ENCODE assay signal across 8 cellular contexts in the genomic region with DNA sequence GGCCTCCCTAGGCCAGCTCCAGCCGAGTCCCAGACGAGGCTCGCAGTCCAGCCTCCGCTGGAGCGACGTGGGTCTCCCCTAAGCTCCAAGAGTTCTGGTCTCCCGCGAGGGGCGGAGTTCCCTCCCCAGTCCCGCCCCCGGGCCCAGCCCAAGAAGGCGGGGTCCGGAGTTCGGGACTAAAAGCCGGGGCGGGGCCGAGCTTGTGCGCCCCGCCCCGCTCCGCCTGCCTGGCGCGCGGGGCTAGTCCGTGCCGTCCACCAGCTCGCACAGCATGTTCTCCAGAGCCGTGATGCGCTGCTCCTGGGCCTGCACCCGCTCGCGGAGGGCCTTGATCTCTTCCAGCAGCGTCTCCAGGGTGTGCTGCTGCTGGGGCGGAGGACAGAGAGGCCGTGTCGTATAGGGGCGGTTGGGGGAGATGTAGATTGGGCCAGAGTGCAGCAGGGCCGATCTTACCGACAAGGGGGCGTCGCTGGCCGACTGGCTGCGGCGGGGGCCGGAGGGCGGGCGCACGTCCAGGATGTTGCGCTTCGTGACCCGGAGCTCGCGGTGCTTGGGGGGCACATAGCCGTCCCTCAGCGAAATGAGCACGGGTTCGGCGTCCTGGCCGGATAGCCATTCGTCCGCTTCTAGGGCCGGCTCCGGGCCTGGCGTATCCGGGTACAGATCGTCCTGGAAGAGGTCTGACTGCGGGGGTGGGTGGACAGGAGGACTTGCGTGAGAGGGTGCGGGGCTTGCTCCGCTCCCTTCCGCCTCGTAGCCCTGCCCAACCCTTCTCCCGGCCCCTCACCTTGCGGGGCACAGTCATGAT. TPM values are rescaled to one million over a fixed set of nuclear protein-coding genes. Genes with fewer than 3 reads are reported as not detected.
DNase-seq lines count a peak whose midpoint lies in the region; ATAC-seq and TF ChIP-seq lines count a peak whose summit lies in the region.

No MANE protein-coding gene starts in this region.

- H3K36me3 Mint-ChIP-seq in activated T-cell treated with anti-CD3 and anti-CD28 coated beads, Interleukin-2, amount 50 U/mL, for 72 hours (ENCODE audit: insufficient read depth in 2 of 2): no peaks in the 10 kb centered on the region

- no peak overlapping the region for H3K27ac Mint-ChIP-seq in activated T-cell treated with anti-CD3 and anti-CD28 coated beads, Interleukin-2, amount 50 U/mL, for 72 hours

- ATAC-seq in HG02798 (IDR thresholded peaks at IDR 0.05; ENCODE audit: poor library complexity, unreplicated experiment) (peak; percentile 65), mucosa of descending colon (peak; percentile 77)
- peak; percentile 64 to 65 for ATAC-seq in activated T-cell treated with anti-CD3 and anti-CD28 coated beads, Interleukin-2, amount 50 U/mL, for 72 hours (replicated peaks in 1 of 2)

- H3K4me1 Mint-ChIP-seq in activated T-cell treated with anti-CD3 and anti-CD28 coated beads, Interleukin-2, amount 50 U/mL, for 72 hours (ENCODE audit: low read depth): peaks cover 40% of the 10 kb centered on the region

- peak overlapping the region; percentile 71 to 89 for H3K4me3 Mint-ChIP-seq in activated T-cell treated with anti-CD3 and anti-CD28 coated beads, Interleukin-2, amount 50 U/mL, for 72 hours

- intact Hi-C loops in mucosa of descending colon (cut with DNase I, micrococcal nuclease): no loop called here

- 5 to 8% methylated on average over 65 to 74 of the region's 74 CpGs for WGBS in esophagus, 2 donors

- DNase-seq in ELR (ENCODE audit: low read depth) (peak; percentile 84), NOMO-1 treated with DMSO at 0.1 percent for 48 hours (lab: John Stamatoyannopoulos, UW; ENCODE audit: unreplicated experiment) (peak; percentile 59), mucosa of descending colon (peak; percentile 90 to 93 (median 91)), SK-N-DZ (ENCODE audit: low spot score) (no peak)
- peak; percentile 87 to 90 for DNase-seq in activated T-cell treated with anti-CD3 and anti-CD28 coated beads, Interleukin-2, amount 50 U/mL, for 72 hours
- peak; percentile 62 to 66 for DNase-seq in stimulated activated CD8-positive, alpha-beta memory T cell treated with anti-CD3 and anti-CD28 coated beads, Interleukin-4, amount 100 ng/mL, for 4 hours (ENCODE audit: low read depth in 2 of 2, low spot score in 1 of 2)

- H3K4me3 ChIP-seq in esophagus (ENCODE audit: low read depth in 1 of 2, low read length in 2 of 2): peak overlapping the region; percentile 17 to 26
- H3K4me3 ChIP-seq in mucosa of descending colon: peak overlapping the region; percentile 1

- TF ChIP-seq CTCF in mucosa of descending colon (IDR thresholded peaks at IDR 0.05): no peak

- no peaks in the 10 kb centered on the region for H3K9me3 Mint-ChIP-seq in activated T-cell treated with anti-CD3 and anti-CD28 coated beads, Interleukin-2, amount 50 U/mL, for 72 hours

- peaks cover 4 to 35% of the 10 kb centered on the region in 2 donors for H3K4me1 ChIP-seq in esophagus (ENCODE audit: control insufficient read depth in 2 of 2, insufficient read depth in 2 of 2, low read length in 1 of 2)
- H3K4me1 ChIP-seq in mucosa of descending colon (ENCODE audit: low read depth): peaks cover 48% of the 10 kb centered on the region

- peaks cover 5% of the 10 kb centered on the region for H3K27me3 Mint-ChIP-seq in activated T-cell treated with anti-CD3 and anti-CD28 coated beads, Interleukin-2, amount 50 U/mL, for 72 hours (ENCODE audit: low read depth)

- no peaks in the 10 kb centered on the region for H3K9me3 ChIP-seq in esophagus (ENCODE audit: control insufficient read depth in 2 of 2, insufficient read depth in 1 of 2, low read depth in 1 of 2, low read length in 1 of 2)
- H3K9me3 ChIP-seq in mucosa of descending colon: no peaks in the 10 kb centered on the region

- no peaks in the 10 kb centered on the region for H3K27me3 ChIP-seq in esophagus (ENCODE audit: control insufficient read depth in 1 of 2, insufficient read depth in 2 of 2, low read length in 2 of 2)

- H3K36me3 ChIP-seq in esophagus (ENCODE audit: control insufficient read depth in 2 of 2, insufficient read depth in 2 of 2, low read length in 1 of 2) (no peaks in the 10 kb centered on the region), mucosa of descending colon (ENCODE audit: low read depth) (no peaks in the 10 kb centered on the region)

- H3K27ac ChIP-seq in esophagus (ENCODE audit: low read depth in 2 of 2, low read length in 1 of 2): peak overlapping the region; percentile 40 to 44

RNA-seq across cellular contexts. Expression of gene CORO6, which starts 7.0 kb away (rescaled TPM):
- total RNA-seq in activated T-cell treated with anti-CD3 and anti-CD28 coated beads, Interleukin-2, amount 50 U/mL, for 72 hours: 10 to 100 TPM; 10.4 to 13.9 TPM
- 10 to 100 TPM; 12.6 to 22.5 TPM for polyA plus RNA-seq in esophagus
- total RNA-seq in mucosa of descending colon: 10 to 100 TPM in 1 of 3 donors, 1 to 10 TPM in 2; 1.2 to 21.3 (median 2.5) TPM
- 7.0 and 10.3 TPM in 2 replicates for polyA plus RNA-seq in SK-N-DZ (2014; cell fraction: cytosol; rRNA removed)
- polyA plus RNA-seq in SK-N-DZ (2014; cell fraction: nucleus; rRNA removed): 186 and 308 TPM in 2 replicates

RNA-seq across cellular contexts. Expression of gene ANKRD13B, which starts 22.8 kb away (rescaled TPM):
- 10 to 100 TPM in 1 of 2 donors, 1 to 10 TPM in 1; 7.9 to 13.5 TPM for total RNA-seq in activated T-cell treated with anti-CD3 and anti-CD28 coated beads, Interleukin-2, amount 50 U/mL, for 72 hours
- polyA plus RNA-seq in esophagus: 1 to 10 TPM; 3.5 to 6.5 TPM
- 10 to 100 TPM in 1 of 3 donors, 1 to 10 TPM in 2; 2.2 to 11.2 (median 3.3) TPM for total RNA-seq in mucosa of descending colon
- polyA plus RNA-seq in SK-N-DZ (2014; cell fraction: cytosol; rRNA removed): 116 and 120 TPM in 2 replicates
- 565 and 650 TPM in 2 replicates for polyA plus RNA-seq in SK-N-DZ (2014; cell fraction: nucleus; rRNA removed)

RNA-seq across cellular contexts. Expression of gene GIT1, which starts 26.2 kb away (rescaled TPM):
- total RNA-seq in activated T-cell treated with anti-CD3 and anti-CD28 coated beads, Interleukin-2, amount 50 U/mL, for 72 hours: 10 to 100 TPM; 45.0 to 47.4 TPM
- 10 to 100 TPM; 22.6 to 30.2 TPM for polyA plus RNA-seq in esophagus
- total RNA-seq in mucosa of descending colon: 10 to 100 TPM; 28.6 to 41.0 (median 37.2) TPM
- polyA plus RNA-seq in SK-N-DZ (2014; cell fraction: cytosol; rRNA removed): 61.7 and 67.9 TPM in 2 replicates
- 87.2 and 119 TPM in 2 replicates for polyA plus RNA-seq in SK-N-DZ (2014; cell fraction: nucleus; rRNA removed)

RNA-seq across cellular contexts. Expression of gene TP53I13, which starts 47.2 kb away (rescaled TPM):
- total RNA-seq in activated T-cell treated with anti-CD3 and anti-CD28 coated beads, Interleukin-2, amount 50 U/mL, for 72 hours: 100 to 1,000 TPM in 1 of 2 donors, 10 to 100 TPM in 1; 77.4 to 103 TPM
- polyA plus RNA-seq in esophagus: 10 to 100 TPM; 30.1 to 43.7 TPM
- 10 to 100 TPM; 43.9 to 75.4 (median 46.9) TPM for total RNA-seq in mucosa of descending colon
- 111 and 124 TPM in 2 replicates for polyA plus RNA-seq in SK-N-DZ (2014; cell fraction: cytosol; rRNA removed)
- 452 and 459 TPM in 2 replicates for polyA plus RNA-seq in SK-N-DZ (2014; cell fraction: nucleus; rRNA removed)

RNA-seq across cellular contexts. Expression of gene ABHD15, which starts 48.9 kb away (rescaled TPM):
- 1 to 10 TPM; 7.4 to 7.7 TPM for total RNA-seq in activated T-cell treated with anti-CD3 and anti-CD28 coated beads, Interleukin-2, amount 50 U/mL, for 72 hours
- polyA plus RNA-seq in esophagus: 1 to 10 TPM; 2.6 to 3.0 TPM
- 10 to 100 TPM; 12.9 to 19.5 (median 13.6) TPM for total RNA-seq in mucosa of descending colon
- polyA plus RNA-seq in SK-N-DZ (2014; cell fraction: cytosol; rRNA removed): 8.3 and 9.6 TPM in 2 replicates
- 3.5 and 6.9 TPM in 2 replicates for polyA plus RNA-seq in SK-N-DZ (2014; cell fraction: nucleus; rRNA removed)
